In genomic region chr9:69632768-69633167, GRCh38 we compare ENCODE assay signal across 7 cellular contexts. TPM values are rescaled to one million over a fixed set of nuclear protein-coding genes. Genes with fewer than 3 reads are reported as not detected.
"Had no signal": no experiment of that assay in that cellular context is flagged by ENCODE, and none has a peak within 500 bp of the region (broad histone marks: within the 10 kb centered on the region; RNA-seq: fewer than 3 reads in every experiment).

No MANE protein-coding gene starts in this region.

- H2AFZ ChIP-seq: GM23338 had no signal

- DNase-seq: H9, HCEC 1CT, KBM-7 had no signal

- FAIRE-seq: H1, HTR-8/SVneo had no signal

- H3K4me2 ChIP-seq: GM23338 had no signal

- ATAC-seq: GM23338 had no signal

- H3K4me3 ChIP-seq: GM23338 had no signal

RNA-seq across cellular contexts. Expression of gene APBA1, which starts 39.4 kb away (rescaled TPM):
- polyA plus RNA-seq: IgD-negative memory B cell had no signal
